23 cellular contexts compared by ENCODE assay signal in the genomic region with DNA sequence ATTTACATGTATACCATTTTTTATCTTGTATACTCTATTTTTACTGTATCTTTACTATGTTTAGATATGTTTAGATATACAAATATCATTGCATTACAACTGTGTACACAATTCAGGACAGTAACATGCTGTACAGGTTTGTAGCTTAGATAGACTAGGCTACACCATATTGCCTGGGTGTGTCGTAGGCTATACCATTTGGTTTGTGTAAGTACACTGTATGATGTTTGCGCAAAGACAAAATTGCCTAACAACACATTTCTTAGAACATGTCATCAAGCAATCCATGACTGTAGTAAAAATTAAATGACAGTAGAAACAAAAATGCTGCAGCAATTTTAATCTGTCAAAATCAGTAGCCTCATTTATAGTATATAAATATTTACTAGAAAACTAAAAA.
"Had no signal": no experiment of that assay in that cellular context is flagged by ENCODE, and none has a peak within 500 bp of the region (broad histone marks: within the 10 kb centered on the region; RNA-seq: fewer than 3 reads in every experiment).

No MANE protein-coding gene starts in this region.

- H3K27me3 ChIP-seq: esophagus muscularis mucosa, foreskin keratinocyte, gastroesophageal sphincter, heart left ventricle, hepatocyte, neutrophil, right lobe of liver, suprapubic skin had no signal

- DNase-seq: effector CD8-positive, alpha-beta T cell; endodermal cell; foreskin keratinocyte; heart left ventricle; islet precursor cell; kidney glomerular epithelial cell; left ventricle myocardium superior; lower lobe of right lung; natural killer cell; right lobe of liver; small intestine; stimulated activated CD4-positive, alpha-beta T cell treated with anti-CD3 and anti-CD28 coated beads, Interleukin-12 subunit alpha, Interleukin-12 subunit beta, amount 100 ng/mL, for 4 hours; stimulated activated CD4-positive, alpha-beta T cell treated with anti-CD3 and anti-CD28 coated beads, Interleukin-1b, Interleukin-23, amount 100 ng/mL, for 48 hours; stimulated activated CD4-positive, alpha-beta T cell treated with anti-CD3 and anti-CD28 coated beads, Interleukin-4, amount 100 ng/mL, for 1 hour; stimulated activated CD8-positive, alpha-beta memory T cell treated with anti-CD3 and anti-CD28 coated beads, Interleukin-4, amount 100 ng/mL, for 48 hours; stimulated activated naive CD4-positive, alpha-beta T cell; stimulated activated naive CD8-positive, alpha-beta T cell treated with anti-CD3 and anti-CD28 coated beads, Interleukin-15, amount 100 ng/mL, for 72 hours had no signal

- H3K9me3 ChIP-seq: esophagus muscularis mucosa, gastroesophageal sphincter, heart left ventricle, lower lobe of right lung, neutrophil, right lobe of liver, suprapubic skin had no signal

- H3K4me3 ChIP-seq: esophagus muscularis mucosa, gastroesophageal sphincter, heart left ventricle, hepatocyte, lower lobe of right lung, right lobe of liver, suprapubic skin had no signal

- FAIRE-seq: small intestine had no signal

- ATAC-seq: foreskin keratinocyte; gastroesophageal sphincter; heart left ventricle; left ventricle myocardium superior; lower lobe of right lung; natural killer cell; right lobe of liver; stimulated activated naive CD8-positive, alpha-beta T cell treated with anti-CD3 and anti-CD28 coated beads, Interleukin-15, amount 100 ng/mL, for 72 hours had no signal

- H3K27ac ChIP-seq: esophagus muscularis mucosa, foreskin keratinocyte, gastroesophageal sphincter, heart left ventricle, hepatocyte, lower lobe of right lung, neutrophil, parathyroid adenoma, right lobe of liver, suprapubic skin had no signal

- H3K4me1 ChIP-seq: esophagus muscularis mucosa, foreskin keratinocyte, lower lobe of right lung, parathyroid adenoma, right lobe of liver, suprapubic skin had no signal

- H3K36me3 ChIP-seq: esophagus muscularis mucosa, gastroesophageal sphincter, heart left ventricle, lower lobe of right lung, neutrophil, right lobe of liver, suprapubic skin had no signal
